ENCODE assay signal across 2 cellular contexts in genomic region chr4:74654230-74654681, GRCh38.
A peak's percentile ranks its signal among the peaks of the same experiment; 100 is the strongest.
TF ChIP-seq lines count a peak whose summit lies in the region.

No MANE protein-coding gene starts in this region.

TF ChIP-seq in HCT116, 20 proteins besides CTCF, POLR2A, EP300 and RAD21:
- TF ChIP-seq TCF7L2 (IDR thresholded peaks at IDR 0.05; ENCODE audit: borderline replicate concordance, extremely low read depth, insufficient read depth, insufficient read length): peak; percentile 86
- no peak for TF ChIP-seq ATF3 (IDR thresholded peaks at IDR 0.05)
- peak; percentile 74 for TF ChIP-seq POLR2AphosphoS5 (IDR thresholded peaks at IDR 0.05; ENCODE audit: low read depth, low read length)

TF ChIP-seq in H1, 55 proteins besides CTCF, POLR2A, EP300 and RAD21:
- TF ChIP-seq SRF (IDR thresholded peaks at IDR 0.05; ENCODE audit: low read depth, low read length): no peak
- no peak for TF ChIP-seq RNF2 (IDR thresholded peaks at IDR 0.05; ENCODE audit: borderline replicate concordance, low read depth, low read length, missing control alignments, poor library complexity, severe bottlenecking)
- no peak for TF ChIP-seq RBBP5 (IDR thresholded peaks at IDR 0.05; ENCODE audit: borderline replicate concordance, low read depth, low read length)
- no peak for TF ChIP-seq SP1 (IDR thresholded peaks at IDR 0.05; ENCODE audit: low read depth, low read length)
- no peak for TF ChIP-seq ASH2L (IDR thresholded peaks at IDR 0.05; ENCODE audit: low read length)
- TF ChIP-seq EZH2 (IDR thresholded peaks at IDR 0.05; ENCODE audit: low read depth, low read length, severe bottlenecking): no peak
- no peak for TF ChIP-seq NANOG (IDR thresholded peaks at IDR 0.05; ENCODE audit: insufficient read depth, low read depth, low read length, poor library complexity, severe bottlenecking)
- TF ChIP-seq RXRA (IDR thresholded peaks at IDR 0.05; ENCODE audit: insufficient read depth, low read depth, low read length): no peak
- no peak for TF ChIP-seq SP2 (IDR thresholded peaks at IDR 0.05; ENCODE audit: low read length)
- TF ChIP-seq TAF1 (IDR thresholded peaks at IDR 0.05; ENCODE audit: low read depth, low read length): no peak
- no peak for TF ChIP-seq JUND (IDR thresholded peaks at IDR 0.05; ENCODE audit: low read length)
- TF ChIP-seq TBP (IDR thresholded peaks at IDR 0.05; ENCODE audit: low read depth, low read length): no peak
- TF ChIP-seq NRF1 (IDR thresholded peaks at IDR 0.05; ENCODE audit: low read depth, low read length): no peak
- no peak for TF ChIP-seq CBX8 (IDR thresholded peaks at IDR 0.05; ENCODE audit: borderline replicate concordance, low read depth, low read length)
- no peak for TF ChIP-seq CBX5 (IDR thresholded peaks at IDR 0.05; ENCODE audit: low read depth, low read length)
- no peak for TF ChIP-seq EGR1 (IDR thresholded peaks at IDR 0.05; ENCODE audit: borderline replicate concordance, low read depth, low read length)
- no peak for TF ChIP-seq POU5F1 (IDR thresholded peaks at IDR 0.05; ENCODE audit: low read depth, low read length)
- no peak for TF ChIP-seq SIX5 (IDR thresholded peaks at IDR 0.05; ENCODE audit: low read depth, low read length)
